8 cellular contexts compared by ENCODE assay signal in genomic region chr12:102479099-102479887, GRCh38. TPM values are rescaled to one million over a fixed set of nuclear protein-coding genes. Genes with fewer than 3 reads are reported as not detected.
DNase-seq lines count a peak whose midpoint lies in the region; ATAC-seq and TF ChIP-seq lines count a peak whose summit lies in the region.

No MANE protein-coding gene starts in this region.

- DNase-seq in DMS53 treated with DMSO at 0.1 percent for 48 hours (lab: John Stamatoyannopoulos, UW; ENCODE audit: unreplicated experiment) (peak; percentile 67), dermis blood vessel endothelial cell (peak; percentile 3), prostate gland (ENCODE audit: low spot score) (no peak), D341Med (ENCODE audit: low spot score) (no peak), NCI-H1436 treated with DMSO at 0.1 percent for 48 hours (lab: John Stamatoyannopoulos, UW) (no peak), G401 (ENCODE audit: low spot score) (no peak)

- TF ChIP-seq POLR2A in prostate gland (IDR thresholded peaks at IDR 0.05) = no peak

- intact Hi-C loops in prostate gland (cut with DNase I) = no loop called here

- no peak for TF ChIP-seq CTCF in prostate gland (IDR thresholded peaks at IDR 0.05)

- ATAC-seq in GM19463 (IDR thresholded peaks at IDR 0.05; ENCODE audit: unreplicated experiment) = peak; percentile 37
- peak; percentile 27 for ATAC-seq in HG03442 (IDR thresholded peaks at IDR 0.05; ENCODE audit: unreplicated experiment)

- no peaks in the 10 kb centered on the region for H3K27me3 ChIP-seq in prostate gland (replicated peaks; ENCODE audit: insufficient read depth)

- peak overlapping the region; percentile 12 to 17 for H3K27ac ChIP-seq in prostate gland

- 11% methylated on average over 11 of the region's 11 CpGs for WGBS in prostate gland

- H3K36me3 ChIP-seq in prostate gland = no peaks in the 10 kb centered on the region

- in situ Hi-C loops in G401 (cut with HindIII; ENCODE audit: low sequenced_read_pairs) = no loop called here

- no peaks in the 10 kb centered on the region for H3K9me3 ChIP-seq in prostate gland

- H3K4me3 ChIP-seq in prostate gland = peak overlapping the region; percentile 10 to 18

- no peaks in the 10 kb centered on the region for H3K4me1 ChIP-seq in prostate gland (replicated peaks)

RNA-seq across cellular contexts. Expression of gene IGF1, which starts 1.1 kb away (rescaled TPM):
- 0.34 and 1.0 TPM in 2 replicates for total RNA-seq in dermis blood vessel endothelial cell
- total RNA-seq in prostate gland = 10 to 100 TPM in 1 of 2 donors, 1 to 10 TPM in 1; 6.9 to 35.6 TPM
- not detected in 2 replicates for total RNA-seq in G401 (2014; rRNA removed; shearing (Covaris generic))

Comparison
In these comparisons a context has a peak if more than half of its experiments do, and no peak if none do; other contexts are left out.
1. DNase-seq: peak in DMS53 treated with DMSO at 0.1 percent for 48 hours (single experiment) and dermis blood vessel endothelial cell (single experiment); none in prostate gland (single experiment), D341Med (single experiment), NCI-H1436 treated with DMSO at 0.1 percent for 48 hours (single experiment) and G401 (single experiment).